ENCODE assay signal across 19 cellular contexts in the genomic region with DNA sequence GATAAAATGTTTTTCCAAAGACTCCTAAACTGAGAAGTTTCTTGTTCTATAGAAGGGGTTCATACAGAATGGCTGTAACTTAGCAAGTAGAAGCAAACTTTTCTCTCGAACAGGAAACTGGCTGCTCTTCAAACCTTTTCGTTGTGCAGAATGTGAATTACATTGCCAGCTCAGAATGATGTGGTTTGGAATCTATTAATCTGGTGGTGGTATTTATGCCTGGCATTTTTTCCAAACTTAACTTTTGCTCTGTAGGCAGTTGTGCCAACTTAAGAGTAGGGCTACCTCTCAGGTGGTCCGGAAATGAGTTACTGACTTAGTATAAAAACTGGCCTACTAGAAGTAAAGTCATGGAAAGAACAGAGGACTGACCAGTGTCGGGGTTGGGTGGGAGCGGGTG. TPM values are rescaled to one million over a fixed set of nuclear protein-coding genes. Genes with fewer than 3 reads are reported as not detected.
"Had no signal": no experiment of that assay in that cellular context is flagged by ENCODE, and none has a peak within 500 bp of the region (broad histone marks: within the 10 kb centered on the region; RNA-seq: fewer than 3 reads in every experiment).

No MANE protein-coding gene starts in this region.

- H3K36me3 ChIP-seq: esophagus muscularis mucosa, gastroesophageal sphincter, heart left ventricle, lower lobe of right lung, neural progenitor cell, right lobe of liver had no signal

- H3K27ac ChIP-seq: foreskin keratinocyte, neural progenitor cell, parathyroid adenoma, right lobe of liver had no signal

- H2AFZ ChIP-seq: neural progenitor cell, parathyroid adenoma had no signal

- DNase-seq: dorsolateral prefrontal cortex; effector CD4-positive, alpha-beta T cell; foreskin keratinocyte; heart left ventricle; hippocampal formation; kidney glomerular epithelial cell; left ventricle myocardium superior; lower lobe of right lung; naive thymus-derived CD4-positive, alpha-beta T cell; right lobe of liver; small intestine; stimulated activated CD4-positive, alpha-beta T cell treated with anti-CD3 and anti-CD28 coated beads, Interleukin-15, amount 100 ng/mL, for 24 hours; stimulated activated CD4-positive, alpha-beta T cell treated with anti-CD3 and anti-CD28 coated beads, Interleukin-2, amount 100 ng/mL, for 48 hours; stimulated activated naive B cell treated with anti-CD40 and anti-IgM and Interleukin-4, amounts not matched to agents 10 μg/mL and 1 μg/mL and 100 μg/mL, for 72 hours; trophoblast cell had no signal

- H3K4me1 ChIP-seq: foreskin keratinocyte, parathyroid adenoma had no signal

- H3K9me3 ChIP-seq: esophagus muscularis mucosa, gastroesophageal sphincter, heart left ventricle, lower lobe of right lung, right lobe of liver had no signal

- H3K79me2 ChIP-seq: parathyroid adenoma had no signal

- H3K4me3 ChIP-seq: dorsolateral prefrontal cortex, esophagus muscularis mucosa, gastroesophageal sphincter, heart left ventricle, lower lobe of right lung, neural progenitor cell, right lobe of liver had no signal

- H3K4me2 ChIP-seq: neural progenitor cell had no signal

RNA-seq across cellular contexts. Expression of a gene that starts 26.6 kb away (rescaled TPM):
- polyA plus RNA-seq: naive thymus-derived CD4-positive, alpha-beta T cell had no signal
